ENCODE assay signal across 8 cellular contexts in the genomic region with DNA sequence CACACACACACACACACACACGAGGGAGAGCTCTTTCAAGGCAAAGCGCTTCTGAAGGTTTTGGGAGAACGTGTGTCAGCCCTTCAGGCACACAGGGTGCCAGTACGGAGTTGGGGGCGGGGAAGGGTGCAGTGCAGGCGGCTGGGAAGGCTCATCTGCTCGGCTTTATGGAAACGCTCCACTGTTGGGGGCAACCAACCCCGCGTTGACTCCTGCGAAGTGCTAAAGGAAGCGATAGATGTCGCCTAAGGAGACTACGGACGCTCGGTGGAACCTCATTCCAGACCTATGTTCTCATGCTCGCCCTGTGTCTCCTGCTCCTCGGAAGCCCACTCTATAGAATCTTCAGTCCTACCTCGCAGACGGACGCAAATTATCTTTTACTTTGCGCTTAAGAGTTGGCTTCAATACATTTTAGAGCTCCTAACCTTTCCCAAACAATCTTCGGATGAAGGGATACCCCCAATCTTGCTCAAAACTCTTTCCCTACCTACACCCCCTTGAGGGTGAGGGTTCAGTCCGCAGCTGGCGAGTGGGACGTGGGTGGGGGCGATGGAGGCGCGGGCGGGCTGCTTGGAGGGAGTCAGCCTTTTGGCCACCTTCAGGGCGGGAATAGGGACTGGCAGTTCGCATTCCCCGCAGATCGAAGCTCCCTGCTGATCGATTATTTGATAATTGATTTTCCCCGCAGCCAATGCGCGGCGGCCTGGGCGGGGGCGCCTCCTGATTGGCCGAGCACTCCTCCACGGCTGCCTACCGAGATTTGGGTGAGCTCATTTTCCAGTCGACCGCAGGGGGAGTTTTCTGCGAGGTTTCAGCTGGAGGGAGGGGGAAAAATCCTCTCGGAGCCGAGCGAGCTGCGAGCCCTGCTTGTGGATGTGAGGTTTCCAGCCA. TPM values are rescaled to one million over a fixed set of nuclear protein-coding genes. Genes with fewer than 3 reads are reported as not detected.
A peak's percentile ranks its signal among the peaks of the same experiment; 100 is the strongest.
DNase-seq lines count a peak whose midpoint lies in the region; ATAC-seq and TF ChIP-seq lines count a peak whose summit lies in the region.

No MANE protein-coding gene starts in this region.

- H3K4me1 ChIP-seq in muscle layer of colon (ENCODE audit: insufficient read depth, low read length), result peaks cover 28% of the 10 kb centered on the region
- peaks cover 4% of the 10 kb centered on the region for H3K4me1 ChIP-seq in upper lobe of right lung

- H3K9ac ChIP-seq in muscle layer of colon (ENCODE audit: low read length), result peak overlapping the region; percentile 99

- no peaks in the 10 kb centered on the region for H3K9me3 Mint-ChIP-seq in activated T-helper 1 cell treated with anti-CD3 and anti-CD28 coated beads, Interleukin-12 subunit alpha, Interleukin-12 subunit beta, Interleukin-2, Interleukin-4 antibody, amounts not matched to agents 30 ng/mL and 10 ng/mL and 1 ng/mL, durations not matched to agents 14 hours and 24 hours and 36 hours

- H3K27me3 ChIP-seq in muscle layer of colon (ENCODE audit: control insufficient read depth in 1 of 2, insufficient read depth in 2 of 2, low read length in 2 of 2) (no peaks in the 10 kb centered on the region), upper lobe of right lung (peaks cover 18% of the 10 kb centered on the region)

- peak overlapping the region; percentile 74 for H3K4me3 Mint-ChIP-seq in activated T-helper 1 cell treated with anti-CD3 and anti-CD28 coated beads, Interleukin-12 subunit alpha, Interleukin-12 subunit beta, Interleukin-2, Interleukin-4 antibody, amounts not matched to agents 30 ng/mL and 10 ng/mL and 1 ng/mL, durations not matched to agents 14 hours and 24 hours and 36 hours

- intact Hi-C loops in activated T-helper 1 cell treated with anti-CD3 and anti-CD28 coated beads, Interleukin-12 subunit alpha, Interleukin-12 subunit beta, Interleukin-2, Interleukin-4 antibody, amounts not matched to agents 30 ng/mL and 10 ng/mL and 1 ng/mL, durations not matched to agents 14 hours and 24 hours and 36 hours (cut with micrococcal nuclease), result no loop called here
- intact Hi-C loops in upper lobe of right lung (cut with DNase I), result no loop called here

- H3K27me3 Mint-ChIP-seq in activated T-helper 1 cell treated with anti-CD3 and anti-CD28 coated beads, Interleukin-12 subunit alpha, Interleukin-12 subunit beta, Interleukin-2, Interleukin-4 antibody, amounts not matched to agents 30 ng/mL and 10 ng/mL and 1 ng/mL, durations not matched to agents 14 hours and 24 hours and 36 hours (ENCODE audit: insufficient read depth), result peaks cover 82% of the 10 kb centered on the region

- ATAC-seq in upper lobe of right lung, result peak; percentile 76
- no peak for ATAC-seq in HG02938 (IDR thresholded peaks at IDR 0.05; ENCODE audit: unreplicated experiment)

- no peaks in the 10 kb centered on the region for H3K9me3 ChIP-seq in muscle layer of colon (ENCODE audit: low read length)
- no peaks in the 10 kb centered on the region for H3K9me3 ChIP-seq in upper lobe of right lung

- H3K36me3 ChIP-seq in muscle layer of colon (ENCODE audit: insufficient read depth, low read length) (peaks cover 5% of the 10 kb centered on the region), upper lobe of right lung (no peaks in the 10 kb centered on the region)

- peaks cover 24% of the 10 kb centered on the region for H3K4me1 Mint-ChIP-seq in activated T-helper 1 cell treated with anti-CD3 and anti-CD28 coated beads, Interleukin-12 subunit alpha, Interleukin-12 subunit beta, Interleukin-2, Interleukin-4 antibody, amounts not matched to agents 30 ng/mL and 10 ng/mL and 1 ng/mL, durations not matched to agents 14 hours and 24 hours and 36 hours (ENCODE audit: low read depth)

- H3K27ac Mint-ChIP-seq in activated T-helper 1 cell treated with anti-CD3 and anti-CD28 coated beads, Interleukin-12 subunit alpha, Interleukin-12 subunit beta, Interleukin-2, Interleukin-4 antibody, amounts not matched to agents 30 ng/mL and 10 ng/mL and 1 ng/mL, durations not matched to agents 14 hours and 24 hours and 36 hours, result peak overlapping the region; percentile 40

- H3K4me3 ChIP-seq in fibroblast of villous mesenchyme (ENCODE audit: low read depth, low read length) (peak overlapping the region; percentile 85), muscle layer of colon (ENCODE audit: low read depth in 1 of 2, low read length in 2 of 2) (peak overlapping the region; percentile 61 to 88), upper lobe of right lung (peak overlapping the region; percentile 67)

- H3K36me3 Mint-ChIP-seq in activated T-helper 1 cell treated with anti-CD3 and anti-CD28 coated beads, Interleukin-12 subunit alpha, Interleukin-12 subunit beta, Interleukin-2, Interleukin-4 antibody, amounts not matched to agents 30 ng/mL and 10 ng/mL and 1 ng/mL, durations not matched to agents 14 hours and 24 hours and 36 hours (ENCODE audit: low read depth), result peaks cover 2% of the 10 kb centered on the region

- peak; percentile 97 for DNase-seq in GM03348 (ENCODE audit: low spot score)
- DNase-seq in NCI-H2196 (lab: John Stamatoyannopoulos, UW; ENCODE audit: unreplicated experiment), result peak; percentile 77
- DNase-seq in activated T-helper 1 cell treated with anti-CD3 and anti-CD28 coated beads, Interleukin-12 subunit alpha, Interleukin-12 subunit beta, Interleukin-2, Interleukin-4 antibody, amounts not matched to agents 30 ng/mL and 10 ng/mL and 1 ng/mL, durations not matched to agents 14 hours and 24 hours and 36 hours (ENCODE audit: low spot score), result no peak
- peak; percentile 98 for DNase-seq in fibroblast of villous mesenchyme (ENCODE audit: low read depth)
- peak; percentile 80 for DNase-seq in upper lobe of right lung

- no peak for TF ChIP-seq CTCF in 22Rv1 (IDR thresholded peaks at IDR 0.05)
- no peak for TF ChIP-seq CTCF in fibroblast of villous mesenchyme (IDR thresholded peaks at IDR 0.05; ENCODE audit: insufficient read depth, low read depth, low read length)
- TF ChIP-seq CTCF in upper lobe of right lung (IDR thresholded peaks at IDR 0.05), result no peak

- H3K27ac ChIP-seq in 22Rv1, result peak overlapping the region; percentile 91
- H3K27ac ChIP-seq in muscle layer of colon (ENCODE audit: low read depth, low read length), result peak overlapping the region; percentile 94
- peak overlapping the region; percentile 93 for H3K27ac ChIP-seq in upper lobe of right lung

RNA-seq across cellular contexts. Expression of gene MEIS1, which starts 1.9 kb away (rescaled TPM):
- total RNA-seq in activated T-helper 1 cell treated with anti-CD3 and anti-CD28 coated beads, Interleukin-12 subunit alpha, Interleukin-12 subunit beta, Interleukin-2, Interleukin-4 antibody, amounts not matched to agents 30 ng/mL and 10 ng/mL and 1 ng/mL, durations not matched to agents 14 hours and 24 hours and 36 hours, result not detected in 2 replicates
- total RNA-seq in fibroblast of villous mesenchyme, result 87.3 and 107 TPM in 2 replicates
- total RNA-seq in upper lobe of right lung, result 48.0 TPM

Comparison
In these comparisons a context has a peak if more than half of its experiments do, and no peak if none do; other contexts are left out.
1. RNA of gene MEIS1, which starts 1.9 kb away (total RNA-seq): 87.3 to 107 TPM in fibroblast of villous mesenchyme and 48.0 TPM in upper lobe of right lung (single experiment); not detected in activated T-helper 1 cell treated with anti-CD3 and anti-CD28 coated beads, Interleukin-12 subunit alpha, Interleukin-12 subunit beta, Interleukin-2, Interleukin-4 antibody, amounts not matched to agents 30 ng/mL and 10 ng/mL and 1 ng/mL, durations not matched to agents 14 hours and 24 hours and 36 hours; every median in the first group is over 10 times any median in the second.
2. Peak in every context shown above with its lines, with median percentiles within 50 percentile points of each other: H3K27ac ChIP-seq and H3K4me3 ChIP-seq.